In genomic region chr9:6467006-6467625, GRCh38 we compare ENCODE assay signal across 20 cellular contexts. TPM values are rescaled to one million over a fixed set of nuclear protein-coding genes. Genes with fewer than 3 reads are reported as not detected.
DNase-seq lines count a peak whose midpoint lies in the region; ATAC-seq, FAIRE-seq and TF ChIP-seq lines count a peak whose summit lies in the region.
"Had no signal": no experiment of that assay in that cellular context is flagged by ENCODE, and none has a peak within 500 bp of the region (broad histone marks: within the 10 kb centered on the region; RNA-seq: fewer than 3 reads in every experiment).

No MANE protein-coding gene starts in this region.

- H3K27ac ChIP-seq in substantia nigra (ENCODE audit: low read depth, low read length, poor library complexity, severe bottlenecking) (peak overlapping the region; percentile 72), gastroesophageal sphincter (no peak overlapping the region)
- H3K27ac ChIP-seq: A549, prostate gland, upper lobe of left lung had no signal

- peaks cover 83% of the 10 kb centered on the region for H3K36me3 Mint-ChIP-seq in activated T-cell treated with anti-CD3 and anti-CD28 coated beads, Interleukin-2, amount 50 U/mL, for 24 hours (ENCODE audit: low read depth)
- H3K36me3 Mint-ChIP-seq: natural killer cell had no signal

- no peak overlapping the region for H3K4me3 Mint-ChIP-seq in activated T-cell treated with anti-CD3 and anti-CD28 coated beads, Interleukin-2, amount 50 U/mL, for 24 hours
- H3K4me3 Mint-ChIP-seq: CD14-positive monocyte; natural killer cell; stimulated activated memory B cell treated with anti-CD40 and anti-IgM and Interleukin-4, amounts not matched to agents 10 μg/mL and 1 μg/mL and 100 μg/mL, for 72 hours had no signal

- WGBS in gastroesophageal sphincter (ENCODE audit: low coverage in 1 of 2), 2 donors, result 88 to 95% methylated on average over 6 of the region's 6 CpGs

- peaks cover 2% of the 10 kb centered on the region for H3K36me3 ChIP-seq in bronchial epithelial cell (ENCODE audit: control insufficient read depth, insufficient read depth, low read length)
- peaks cover 0 to 17% of the 10 kb centered on the region in 2 donors for H3K36me3 ChIP-seq in gastroesophageal sphincter
- H3K36me3 ChIP-seq: prostate gland had no signal

- peaks cover 35% of the 10 kb centered on the region for H3K4me1 Mint-ChIP-seq in activated T-cell treated with anti-CD3 and anti-CD28 coated beads, Interleukin-2, amount 50 U/mL, for 24 hours (ENCODE audit: low read depth)
- H3K4me1 Mint-ChIP-seq: CD14-positive monocyte had no signal

- H3K27me3 ChIP-seq in bronchial epithelial cell (ENCODE audit: control insufficient read depth, insufficient read depth, low read length) (no peaks in the 10 kb centered on the region), gastroesophageal sphincter (no peaks in the 10 kb centered on the region)
- H3K27me3 ChIP-seq: upper lobe of left lung had no signal

- DNase-seq in activated T-cell treated with anti-CD3 and anti-CD28 coated beads, Interleukin-2, amount 50 U/mL, for 24 hours, result no peak
- no peak for DNase-seq in activated T-cell treated with anti-CD3 and anti-CD28 coated beads, Interleukin-2, amount 50 U/mL, for 48 hours
- peak; percentile 55 for DNase-seq in bronchial epithelial cell (ENCODE audit: low read depth)
- DNase-seq in globus pallidus (ENCODE audit: low spot score), result peak; percentile 70
- peak in 3 of 49 donors; percentile 0 to 23 (median 1) for DNase-seq in substantia nigra (lab: John Stamatoyannopoulos, UW)
- DNase-seq in NCI-H524 (lab: John Stamatoyannopoulos, UW), result no peak
- DNase-seq: activated CD4-positive, alpha-beta T cell treated with anti-CD3 and anti-CD28 coated beads for 1 hour; cerebellar nuclear complex; KG1; natural killer cell; NCI-H748 treated with DMSO at 0.1 percent for 48 hours; upper lobe of left lung had no signal

- no peaks in the 10 kb centered on the region for H3K9me3 ChIP-seq in gastroesophageal sphincter
- H3K9me3 ChIP-seq: A549, prostate gland, upper lobe of left lung had no signal

- H3K9me3 Mint-ChIP-seq in activated T-cell treated with anti-CD3 and anti-CD28 coated beads, Interleukin-2, amount 50 U/mL, for 24 hours, result no peaks in the 10 kb centered on the region
- H3K9me3 Mint-ChIP-seq: CD14-positive monocyte; natural killer cell; stimulated activated memory B cell treated with anti-CD40 and anti-IgM and Interleukin-4, amounts not matched to agents 10 μg/mL and 1 μg/mL and 100 μg/mL, for 72 hours had no signal

- H3K4me3 ChIP-seq in bronchial epithelial cell (ENCODE audit: low read depth, low read length) (no peak overlapping the region), gastroesophageal sphincter (no peak overlapping the region)
- H3K4me3 ChIP-seq: A549, lung, prostate gland, upper lobe of left lung had no signal

- FAIRE-seq in bronchial epithelial cell (lab: Jason Lieb, UNC), result no peak
- FAIRE-seq: A549 had no signal

- H3K27ac Mint-ChIP-seq in activated T-cell treated with anti-CD3 and anti-CD28 coated beads, Interleukin-2, amount 50 U/mL, for 24 hours, result peak overlapping the region; percentile 50
- H3K27ac Mint-ChIP-seq: natural killer cell; stimulated activated memory B cell treated with anti-CD40 and anti-IgM and Interleukin-4, amounts not matched to agents 10 μg/mL and 1 μg/mL and 100 μg/mL, for 72 hours had no signal

- H3K27me3 Mint-ChIP-seq in activated T-cell treated with anti-CD3 and anti-CD28 coated beads, Interleukin-2, amount 50 U/mL, for 24 hours, result no peaks in the 10 kb centered on the region
- H3K27me3 Mint-ChIP-seq: stimulated activated memory B cell treated with anti-CD40 and anti-IgM and Interleukin-4, amounts not matched to agents 10 μg/mL and 1 μg/mL and 100 μg/mL, for 72 hours had no signal

- H3K4me1 ChIP-seq in gastroesophageal sphincter, result no peaks in the 10 kb centered on the region
- H3K4me1 ChIP-seq: A549, prostate gland, upper lobe of left lung had no signal

- no peak for TF ChIP-seq POLR2A in gastroesophageal sphincter (IDR thresholded peaks at IDR 0.05)

- TF ChIP-seq CTCF in bronchial epithelial cell (IDR thresholded peaks at IDR 0.05; ENCODE audit: insufficient read depth, low read length, severe bottlenecking) (no peak), gastroesophageal sphincter (IDR thresholded peaks at IDR 0.05) (no peak)

- no peak for TF ChIP-seq EP300 in gastroesophageal sphincter (IDR thresholded peaks at IDR 0.05)

- ATAC-seq in gastroesophageal sphincter (no peak), SK-N-SH treated with all-trans-retinoic acid at 6 μM for 48 hours (no peak)
- ATAC-seq: A549; HCT116; natural killer cell; stimulated activated memory B cell treated with anti-CD40 and anti-IgM and Interleukin-4, amounts not matched to agents 10 μg/mL and 1 μg/mL and 100 μg/mL, for 72 hours had no signal

TF ChIP-seq in SK-N-SH treated with all-trans-retinoic acid at 6 μM for 48 hours, 23 proteins besides CTCF, POLR2A, EP300 and RAD21:
- TF ChIP-seq CREB5 (CRISPR knock-in tag; IDR thresholded peaks at IDR 0.05; ENCODE audit: low read depth), result no peak
- TF ChIP-seq ARNTL (CRISPR knock-in tag; IDR thresholded peaks at IDR 0.05; ENCODE audit: borderline replicate concordance, low read depth), result no peak
- TF ChIP-seq ZFP30 (CRISPR knock-in tag; IDR thresholded peaks at IDR 0.05), result no peak
- no peak for TF ChIP-seq CSDC2 (CRISPR knock-in tag; IDR thresholded peaks at IDR 0.05)
- TF ChIP-seq TOX (CRISPR knock-in tag; IDR thresholded peaks at IDR 0.05; ENCODE audit: borderline replicate concordance), result no peak
- TF ChIP-seq GLIS3 (CRISPR knock-in tag; IDR thresholded peaks at IDR 0.05), result no peak
- TF ChIP-seq ZFP3 (CRISPR knock-in tag; IDR thresholded peaks at IDR 0.05), result no peak
- TF ChIP-seq BACH2 (CRISPR knock-in tag; IDR thresholded peaks at IDR 0.05; ENCODE audit: borderline replicate concordance), result no peak
- TF ChIP-seq CSRNP3 (CRISPR knock-in tag; IDR thresholded peaks at IDR 0.05), result no peak
- TF ChIP-seq ZC3H10 (CRISPR knock-in tag; IDR thresholded peaks at IDR 0.05), result no peak
- no peak for TF ChIP-seq ZNF70 (CRISPR knock-in tag; IDR thresholded peaks at IDR 0.05)
- no peak for TF ChIP-seq TSHZ2 (CRISPR knock-in tag; IDR thresholded peaks at IDR 0.05)

RNA-seq across cellular contexts. Expression of gene UHRF2, which starts 54.1 kb away (rescaled TPM):
- 40.2 and 49.5 TPM in 2 replicates for total RNA-seq in bronchial epithelial cell
- total RNA-seq in gastroesophageal sphincter, result 10 to 100 TPM; 34.1 to 56.3 (median 46.6) TPM

Comparison
In these comparisons a context has a peak if more than half of its experiments do, and no peak if none do; other contexts are left out.
1. DNase-seq: peak in bronchial epithelial cell (single experiment) and globus pallidus (single experiment); none in activated T-cell treated with anti-CD3 and anti-CD28 coated beads, Interleukin-2, amount 50 U/mL, for 24 hours (single experiment), activated T-cell treated with anti-CD3 and anti-CD28 coated beads, Interleukin-2, amount 50 U/mL, for 48 hours (0 of 2) and NCI-H524 (0 of 2).